Comparison of ENCODE assay signal across 24 cellular contexts in the genomic region with DNA sequence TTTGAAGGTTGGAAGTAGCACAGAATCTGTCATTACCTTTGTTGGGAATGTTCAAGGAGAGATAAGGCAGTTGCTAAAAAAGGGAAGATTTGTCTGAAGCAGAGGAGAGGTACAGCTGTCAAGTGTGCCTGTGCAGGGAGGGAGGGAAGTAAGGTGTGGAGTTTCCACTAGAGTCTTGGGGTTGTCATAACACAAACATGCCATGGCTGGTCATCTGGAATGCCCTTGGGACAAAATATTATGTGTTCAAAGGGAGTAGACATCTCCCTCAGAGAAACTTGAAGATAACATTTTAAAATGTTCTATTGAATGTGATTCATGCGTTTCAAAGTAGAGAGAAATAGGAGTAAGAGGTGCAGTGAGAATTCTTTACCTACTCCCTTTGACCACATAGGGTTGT.
"Had no signal": no experiment of that assay in that cellular context is flagged by ENCODE, and none has a peak within 500 bp of the region (broad histone marks: within the 10 kb centered on the region; RNA-seq: fewer than 3 reads in every experiment).

No MANE protein-coding gene starts in this region.

- H3K36me3 ChIP-seq: heart left ventricle, left lung, pancreas, tibial nerve had no signal

- H3K4me3 ChIP-seq: coronary artery, heart left ventricle, left lung, pancreas, psoas muscle, tibial nerve had no signal

- H3K4me1 Mint-ChIP-seq: activated B cell treated with CpG ODN at 0.5 μM for 24 hours; activated naive CD8-positive, alpha-beta T cell treated with anti-CD3 and anti-CD28 coated beads for 36 hours; stimulated activated naive CD8-positive, alpha-beta T cell treated with anti-CD3 and anti-CD28 coated beads, Interleukin-15, amount 100 ng/mL, for 72 hours; T-helper 17 cell had no signal

- H3K9me3 Mint-ChIP-seq: activated B cell treated with CpG ODN at 0.5 μM for 24 hours; activated naive CD8-positive, alpha-beta T cell treated with anti-CD3 and anti-CD28 coated beads for 36 hours; activated T-helper 2 cell treated with anti-CD3 and anti-CD28 coated beads, Interferon-gamma antibody, Interleukin-2, Interleukin-4, amounts not matched to agents 10 μg/mL and 5 μg/mL and 100 μg/mL, durations not matched to agents 14 hours and 24 hours and 36 hours had no signal

- H3K4me3 Mint-ChIP-seq: activated B cell treated with CpG ODN at 0.5 μM for 24 hours; activated naive CD8-positive, alpha-beta T cell treated with anti-CD3 and anti-CD28 coated beads for 36 hours; activated T-cell treated with anti-CD3 and anti-CD28 coated beads, Interleukin-2, amount 50 U/mL, for 4 hours; natural killer cell treated with Interleukin-12 subunit alpha and Interleukin-12 subunit beta and Interleukin-15 and Interleukin-18, amount 100 ng/mL, for 72 hours; stimulated activated naive CD8-positive, alpha-beta T cell treated with anti-CD3 and anti-CD28 coated beads, Interleukin-15, amount 100 ng/mL, for 72 hours; T-helper 17 cell had no signal

- DNase-seq: activated B cell treated with CpG ODN at 0.5 μM for 24 hours; activated CD4-positive, alpha-beta T cell treated with anti-CD3 and anti-CD28 coated beads for 4 hours; activated CD4-positive, alpha-beta T cell treated with anti-CD3 and anti-CD28 coated beads, Interleukin-2, amount 50 U/mL, for 48 hours; activated CD8-positive, alpha-beta memory T cell treated with anti-CD3 and anti-CD28 coated beads, Interleukin-2, amount 50 U/mL, for 48 hours; activated naive CD4-positive, alpha-beta T cell treated with Interleukin-2 at 50 U/mL for 16 hours; activated naive CD8-positive, alpha-beta T cell treated with anti-CD3 and anti-CD28 coated beads for 36 hours; activated T-cell treated with anti-CD3 and anti-CD28 coated beads, Interleukin-2, amount 50 U/mL, for 4 hours; cerebellar nuclear complex; heart left ventricle; islet precursor cell; left lung; midbrain; pancreas; psoas muscle; right cardiac atrium; stimulated activated CD4-positive, alpha-beta T cell treated with anti-CD3 and anti-CD28 coated beads, Interleukin-1b, Interleukin-23, amount 100 ng/mL, for 48 hours; stimulated activated naive CD8-positive, alpha-beta T cell treated with anti-CD3 and anti-CD28 coated beads, Interleukin-15, amount 100 ng/mL, for 72 hours; T-helper 17 cell had no signal

- H3K36me3 Mint-ChIP-seq: activated naive CD8-positive, alpha-beta T cell treated with anti-CD3 and anti-CD28 coated beads for 36 hours; natural killer cell treated with Interleukin-12 subunit alpha and Interleukin-12 subunit beta and Interleukin-15 and Interleukin-18, amount 100 ng/mL, for 72 hours had no signal

- FAIRE-seq: astrocyte, pancreas, urothelium cell line had no signal

- H3K4me1 ChIP-seq: left lung, pancreas, psoas muscle had no signal

- ATAC-seq: activated T-cell treated with anti-CD3 and anti-CD28 coated beads, Interleukin-2, amount 50 U/mL, for 4 hours; heart left ventricle; left lung; natural killer cell treated with Interleukin-12 subunit alpha and Interleukin-12 subunit beta and Interleukin-15 and Interleukin-18, amount 100 ng/mL, for 72 hours; pancreas; psoas muscle; right cardiac atrium; stimulated activated naive CD8-positive, alpha-beta T cell treated with anti-CD3 and anti-CD28 coated beads, Interleukin-15, amount 100 ng/mL, for 72 hours; T-helper 17 cell had no signal

- H3K27ac ChIP-seq: coronary artery, heart left ventricle, left lung, pancreas, psoas muscle, tibial nerve had no signal

- H3K27me3 ChIP-seq: heart left ventricle, left lung, pancreas, tibial nerve had no signal

- H3K27ac Mint-ChIP-seq: activated B cell treated with CpG ODN at 0.5 μM for 24 hours; activated naive CD8-positive, alpha-beta T cell treated with anti-CD3 and anti-CD28 coated beads for 36 hours; activated T-helper 2 cell treated with anti-CD3 and anti-CD28 coated beads, Interferon-gamma antibody, Interleukin-2, Interleukin-4, amounts not matched to agents 10 μg/mL and 5 μg/mL and 100 μg/mL, durations not matched to agents 14 hours and 24 hours and 36 hours; natural killer cell treated with Interleukin-12 subunit alpha and Interleukin-12 subunit beta and Interleukin-15 and Interleukin-18, amount 100 ng/mL, for 72 hours; stimulated activated naive CD8-positive, alpha-beta T cell treated with anti-CD3 and anti-CD28 coated beads, Interleukin-15, amount 100 ng/mL, for 72 hours; T-helper 17 cell had no signal

- H3K27me3 Mint-ChIP-seq: activated B cell treated with CpG ODN at 0.5 μM for 24 hours; activated naive CD8-positive, alpha-beta T cell treated with anti-CD3 and anti-CD28 coated beads for 36 hours; natural killer cell treated with Interleukin-12 subunit alpha and Interleukin-12 subunit beta and Interleukin-15 and Interleukin-18, amount 100 ng/mL, for 72 hours; stimulated activated naive CD8-positive, alpha-beta T cell treated with anti-CD3 and anti-CD28 coated beads, Interleukin-15, amount 100 ng/mL, for 72 hours; T-helper 17 cell had no signal

- H3K9me3 ChIP-seq: left lung, pancreas, tibial nerve had no signal
